ENCODE assay signal across 8 cellular contexts in genomic region chr7:154913645-154914579, GRCh38.
A peak's percentile ranks its signal among the peaks of the same experiment; 100 is the strongest.
DNase-seq lines count a peak whose midpoint lies in the region; ATAC-seq and TF ChIP-seq lines count a peak whose summit lies in the region.

No MANE protein-coding gene starts in this region.

- H3K4me3 ChIP-seq in DOHH2 (ENCODE audit: low read length) (no peak overlapping the region), HUES6 (ENCODE audit: low read depth, low read length) (peak overlapping the region; percentile 36; the same call in 1 of the 2 replicates), neuronal stem cell (ENCODE audit: low read length in 2 of 2) (no peak overlapping the region)

- no peak overlapping the region for H3K14ac ChIP-seq in neuronal stem cell (ENCODE audit: low read length)

- H3K9me2 ChIP-seq in DOHH2 (replicated peaks; ENCODE audit: control insufficient read depth, low read length) = no peaks in the 10 kb centered on the region

- no peak overlapping the region for H3K9ac ChIP-seq in HUES6 (ENCODE audit: low read length)
- no peak overlapping the region for H3K9ac ChIP-seq in neuronal stem cell (ENCODE audit: low read depth, low read length, poor library complexity)

- H3K4me2 ChIP-seq in DOHH2 (ENCODE audit: low read length) (peak overlapping the region; percentile 43), neuronal stem cell (ENCODE audit: insufficient read depth, low read length, poor library complexity, severe bottlenecking) (peak overlapping the region; percentile 41)

- no peak overlapping the region for H2BK5ac ChIP-seq in neuronal stem cell (ENCODE audit: low read length)

- H3K4ac ChIP-seq in neuronal stem cell (ENCODE audit: low read length) = no peak overlapping the region

- 0 out of 2 replicates have a peak, but pooled peaks cover 3% of the 10 kb centered on the region for H3K4me1 ChIP-seq in DOHH2 (ENCODE audit: control insufficient read depth, low read length)
- peaks cover 3% of the 10 kb centered on the region for H3K4me1 ChIP-seq in HUES6 (ENCODE audit: control insufficient read depth, insufficient read depth, low read length)
- peaks cover 2 to 5% of the 10 kb centered on the region in 2 donors for H3K4me1 ChIP-seq in neuronal stem cell (ENCODE audit: control insufficient read depth in 2 of 2, insufficient read depth in 1 of 2, low read depth in 1 of 2, low read length in 2 of 2)

- H3K9me3 ChIP-seq in DOHH2 (ENCODE audit: control insufficient read depth, insufficient read depth, low read length) (no peaks in the 10 kb centered on the region; the same call in 1 of the 2 replicates), HUES6 (ENCODE audit: control insufficient read depth, insufficient read depth, low read depth, low read length) (peaks cover 22% of the 10 kb centered on the region), neuronal stem cell (replicated peaks in 1 of 2; ENCODE audit: control insufficient read depth in 2 of 2, insufficient read depth in 1 of 2, low read depth in 1 of 2, low read length in 2 of 2) (peaks cover 0 to 3% of the 10 kb centered on the region in 2 donors)

- H3K27me3 ChIP-seq in DOHH2 (ENCODE audit: control insufficient read depth, low read length) (peaks cover 18% of the 10 kb centered on the region), HUES6 (ENCODE audit: control insufficient read depth, insufficient read depth, low read length) (peaks cover 11% of the 10 kb centered on the region), neuronal stem cell (ENCODE audit: control insufficient read depth in 3 of 3, insufficient read depth in 3 of 3, low read depth in 1 of 3, low read length in 3 of 3) (peaks cover 3 to 24% (median 12%) of the 10 kb centered on the region in 3 experiments)

- peak; percentile 97 for ATAC-seq in GM21528 (IDR thresholded peaks at IDR 0.05; ENCODE audit: low FRiP score, unreplicated experiment)

- H4K8ac ChIP-seq in neuronal stem cell (ENCODE audit: low read depth, low read length) = no peak overlapping the region

- H4K91ac ChIP-seq in neuronal stem cell (ENCODE audit: low read depth, low read length, poor library complexity) = no peak overlapping the region

- no CpG with 5 or more reads among the region's 56 CpGs for WGBS in neuronal stem cell (ENCODE audit: extremely low coverage in 2 of 2, insufficient read length in 2 of 2, insufficient replicate concordance in 1 of 2), 2 donors

- peak overlapping the region; percentile 71 for H3K18ac ChIP-seq in neuronal stem cell (ENCODE audit: low read length)

- H3K79me2 ChIP-seq in DOHH2 (ENCODE audit: control insufficient read depth, low read length) = no peaks in the 10 kb centered on the region

- H3K79me1 ChIP-seq in neuronal stem cell (ENCODE audit: low read depth, low read length) = no peaks in the 10 kb centered on the region

- peak overlapping the region; percentile 34 for H3K23ac ChIP-seq in neuronal stem cell (ENCODE audit: low read depth, low read length, poor library complexity)

- peak overlapping the region; percentile 54 for H2AK5ac ChIP-seq in neuronal stem cell (ENCODE audit: low read depth, low read length)

- H2BK15ac ChIP-seq in neuronal stem cell (ENCODE audit: low read length) = peak overlapping the region; percentile 84

- no peak overlapping the region for H2BK12ac ChIP-seq in neuronal stem cell (ENCODE audit: low read length)

- H3F3A ChIP-seq in DOHH2 (ENCODE audit: control insufficient read depth, insufficient read depth) = no peaks in the 10 kb centered on the region

- peak overlapping the region; percentile 92 for H2AFZ ChIP-seq in neuronal stem cell (ENCODE audit: low read length)

- H3K27ac ChIP-seq in DOHH2 (ENCODE audit: low read depth, low read length) (no peak overlapping the region), HUES6 (ENCODE audit: low read depth, low read length) (no peak overlapping the region), neuronal stem cell (replicated peaks; ENCODE audit: low read length) (no peak overlapping the region)

- no peak overlapping the region for H2BK120ac ChIP-seq in neuronal stem cell (ENCODE audit: low read depth, low read length)

- peak; percentile 94 for TF ChIP-seq CTCF in DOHH2 (IDR thresholded peaks at IDR 0.05; ENCODE audit: low read depth, low read length, poor library complexity, severe bottlenecking)

- H3K36me3 ChIP-seq in DOHH2 (ENCODE audit: control insufficient read depth, low read length) = no peaks in the 10 kb centered on the region
- H3K36me3 ChIP-seq in HUES6 (ENCODE audit: control insufficient read depth, insufficient read depth, low read length) = no peaks in the 10 kb centered on the region
- H3K36me3 ChIP-seq in neuronal stem cell (replicated peaks in 1 of 2; ENCODE audit: control insufficient read depth in 2 of 2, insufficient read depth in 2 of 2, low read length in 2 of 2) = no peaks in the 10 kb centered on the region

- H4K20me1 ChIP-seq in DOHH2 (ENCODE audit: control insufficient read depth, insufficient read depth, low read depth, low read length) = no peaks in the 10 kb centered on the region

- peak; percentile 64 for DNase-seq in RPMI7951 (ENCODE audit: low read depth)
- peak; percentile 37 for DNase-seq in activated gamma-delta T cell (lab: John Stamatoyannopoulos, UW)
- peak; percentile 46 for DNase-seq in foreskin melanocyte
- DNase-seq in neuronal stem cell (ENCODE audit: low spot score) = peak; percentile 81
- DNase-seq in stromal cell of bone marrow (ENCODE audit: low read depth) = peak; percentile 41
